ENCODE assay signal across 1 cellular context in genomic region chr3:187739561-187740445, GRCh38.
TF ChIP-seq lines count a peak whose summit lies in the region.

No MANE protein-coding gene starts in this region.

TF ChIP-seq in HepG2, 621 proteins besides CTCF, POLR2A, EP300 and RAD21 (continued from another document and continues in another):
- TF ChIP-seq TFDP2 (CRISPR knock-in tag; IDR thresholded peaks at IDR 0.05), result peak; percentile 51; the same call in 1 of the 2 replicates
- peak; percentile 62 for TF ChIP-seq STAG1 (CRISPR knock-in tag; IDR thresholded peaks at IDR 0.05)
- TF ChIP-seq TBL1XR1 (IDR thresholded peaks at IDR 0.05; ENCODE audit: borderline replicate concordance, low read length, partially characterized antibody), result peak; percentile 35
- TF ChIP-seq ZNF136 (CRISPR knock-in tag; IDR thresholded peaks at IDR 0.05; ENCODE audit: low read depth), result no peak
- peak; percentile 87 for TF ChIP-seq KDM2A (CRISPR knock-in tag; IDR thresholded peaks at IDR 0.05; ENCODE audit: borderline replicate concordance, low read depth)
- 0 out of 2 replicates have a peak, but pooled peaks have one; percentile 28 for TF ChIP-seq MTF2 (CRISPR knock-in tag; IDR thresholded peaks at IDR 0.05; ENCODE audit: borderline replicate concordance)
- no peak for TF ChIP-seq KDM3A (CRISPR knock-in tag; IDR thresholded peaks at IDR 0.05; ENCODE audit: low read depth)
- 0 out of 2 replicates have a peak, but pooled peaks have one; percentile 46 for TF ChIP-seq GLMP (CRISPR knock-in tag; IDR thresholded peaks at IDR 0.05; ENCODE audit: borderline replicate concordance)
- peak; percentile 93 for TF ChIP-seq ZNF777 (CRISPR knock-in tag; IDR thresholded peaks at IDR 0.05)
- peak; percentile 48; the same call in 1 of the 2 replicates for TF ChIP-seq ARID5B (CRISPR knock-in tag; IDR thresholded peaks at IDR 0.05)
- no peak for TF ChIP-seq ZNF558 (CRISPR knock-in tag; IDR thresholded peaks at IDR 0.05; ENCODE audit: borderline replicate concordance)
- TF ChIP-seq IRF2 (CRISPR knock-in tag; IDR thresholded peaks at IDR 0.05), result 0 out of 2 replicates have a peak, but pooled peaks have one; percentile 63
- TF ChIP-seq GATAD2A (CRISPR knock-in tag; IDR thresholded peaks at IDR 0.05), result peak; percentile 49; the same call in 1 of the 2 replicates
- no peak for TF ChIP-seq ZNF33A (CRISPR knock-in tag; IDR thresholded peaks at IDR 0.05; ENCODE audit: borderline replicate concordance)
- TF ChIP-seq ZNF207 (IDR thresholded peaks at IDR 0.05; ENCODE audit: borderline replicate concordance), result no peak
- TF ChIP-seq UBTF (CRISPR knock-in tag; IDR thresholded peaks at IDR 0.05), result peak; percentile 81
- peak; percentile 97 for TF ChIP-seq PATZ1 (CRISPR knock-in tag; IDR thresholded peaks at IDR 0.05)
- TF ChIP-seq DR1 (CRISPR knock-in tag; IDR thresholded peaks at IDR 0.05), result peak; percentile 9; the same call in 1 of the 2 replicates
- no peak for TF ChIP-seq SOX6 (IDR thresholded peaks at IDR 0.05)
- peak; percentile 54; the same call in 1 of the 2 replicates for TF ChIP-seq SOX6 (CRISPR knock-in tag; IDR thresholded peaks at IDR 0.05)
- TF ChIP-seq ZNF333 (CRISPR knock-in tag; IDR thresholded peaks at IDR 0.05; ENCODE audit: borderline replicate concordance), result peak; percentile 56; the same call in 1 of the 2 replicates
- TF ChIP-seq ZSCAN20 (CRISPR knock-in tag; IDR thresholded peaks at IDR 0.05; ENCODE audit: borderline replicate concordance), result 0 out of 2 replicates have a peak, but pooled peaks have one; percentile 30
- 0 out of 2 replicates have a peak, but pooled peaks have one; percentile 37 for TF ChIP-seq DNMT3B (CRISPR knock-in tag; conservative IDR thresholded peaks at IDR 0.05)
- TF ChIP-seq ZNF430 (CRISPR knock-in tag; IDR thresholded peaks at IDR 0.05), result 0 out of 2 replicates have a peak, but pooled peaks have one; percentile 35
- TF ChIP-seq ZNF720 (CRISPR knock-in tag; IDR thresholded peaks at IDR 0.05), result no peak
- peak; percentile 72 for TF ChIP-seq PTBP1 (IDR thresholded peaks at IDR 0.05; ENCODE audit: low read depth, low read length, poor library complexity, severe bottlenecking)
- TF ChIP-seq MTERF4 (CRISPR knock-in tag; IDR thresholded peaks at IDR 0.05), result peak; percentile 52; the same call in 1 of the 2 replicates
- TF ChIP-seq HNRNPLL (IDR thresholded peaks at IDR 0.05; ENCODE audit: low read depth, low read length, poor library complexity, severe bottlenecking), result peak; percentile 42
- peak; percentile 36; the same call in 1 of the 2 replicates for TF ChIP-seq ARID4A (CRISPR knock-in tag; IDR thresholded peaks at IDR 0.05; ENCODE audit: borderline replicate concordance)
- TF ChIP-seq ZMYM2 (CRISPR knock-in tag; IDR thresholded peaks at IDR 0.05), result peak; percentile 68; the same call in 1 of the 2 replicates
- no peak for TF ChIP-seq ZBTB25 (CRISPR knock-in tag; IDR thresholded peaks at IDR 0.05)
- peak; percentile 40; the same call in 1 of the 2 replicates for TF ChIP-seq BORCS8-MEF2B (CRISPR knock-in tag; IDR thresholded peaks at IDR 0.05)
- peak; percentile 58 for TF ChIP-seq TAF15 (IDR thresholded peaks at IDR 0.05; ENCODE audit: low read depth, low read length, poor library complexity, severe bottlenecking)
- TF ChIP-seq HNF1A (IDR thresholded peaks at IDR 0.05; ENCODE audit: low read depth), result no peak
- TF ChIP-seq HNF1A (CRISPR knock-in tag; IDR thresholded peaks at IDR 0.05; ENCODE audit: borderline replicate concordance), result peak; percentile 19; the same call in 1 of the 2 replicates
